Comparison of ENCODE assay signal across 8 cellular contexts in genomic region chr2:7773362-7773973, GRCh38.
DNase-seq lines count a peak whose midpoint lies in the region; ATAC-seq and TF ChIP-seq lines count a peak whose summit lies in the region.

No MANE protein-coding gene starts in this region.

- CTCF ChIA-PET in mammary epithelial cell (lab: Charles Lee; ENCODE audit: low non-redundant PET), result no interaction called here

- H3K9me3 ChIP-seq in mammary epithelial cell (replicated peaks; ENCODE audit: insufficient read depth, low read length) (no peaks in the 10 kb centered on the region), suprapubic skin (no peaks in the 10 kb centered on the region)

- in situ Hi-C loops in GM13976 (cut with MboI; ENCODE audit: low sequenced_read_pairs, unreplicated experiment) (no loop called here), mammary epithelial cell (cut with MboI; ENCODE audit: low sequenced_read_pairs in 2 of 2) (no loop called here)

- H3K9ac ChIP-seq in mammary epithelial cell (ENCODE audit: insufficient read depth, low read length), result peak overlapping the region; percentile 83

- H2AFZ ChIP-seq in mammary epithelial cell (ENCODE audit: low read depth, low read length), result peak overlapping the region; percentile 35

- intact Hi-C loops in mammary epithelial cell (cut with micrococcal nuclease), result loop anchor here (1.0 to 2.0 kb wide), 2 partner anchors 39 to 67 kb away; no protein-coding TSS in a partner anchor

- H3K36me3 ChIP-seq in mammary epithelial cell (ENCODE audit: insufficient read depth, low read length), result no peaks in the 10 kb centered on the region
- H3K36me3 ChIP-seq in suprapubic skin, result no peaks in the 10 kb centered on the region

- H3K27me3 ChIP-seq in mammary epithelial cell (ENCODE audit: insufficient read depth, low read length) (no peaks in the 10 kb centered on the region), suprapubic skin (no peaks in the 10 kb centered on the region)

- H3K4me1 ChIP-seq in mammary epithelial cell (ENCODE audit: insufficient read depth, low read length) (peaks cover 31% of the 10 kb centered on the region), suprapubic skin (peaks cover 5% of the 10 kb centered on the region)

- no peaks in the 10 kb centered on the region for H4K20me1 ChIP-seq in mammary epithelial cell (ENCODE audit: insufficient read depth, low read length)

- 1% methylated on average over 10 of the region's 10 CpGs for whole genome bisulfite sequencing in mammary epithelial cell (ENCODE audit: low coverage, missing lambda C conversion rate)
- WGBS in suprapubic skin, result 52% methylated on average over 10 of the region's 10 CpGs

- dilution Hi-C loops in mammary epithelial cell (cut with HindIII; ENCODE audit: low sequenced_read_pairs), result no loop called here

- DNase-seq in GM13976 (ENCODE audit: low spot score) (peak; percentile 62), HT-29 (ENCODE audit: low spot score) (peak; percentile 80), mammary epithelial cell (peak; percentile 99), suprapubic skin (ENCODE audit: low spot score in 2 of 2) (no peak), NCI-H187 (lab: John Stamatoyannopoulos, UW) (no peak), RKO (ENCODE audit: low spot score) (no peak), cortex of kidney (lab: John Stamatoyannopoulos, UW) (no peak)

- H3K4me2 ChIP-seq in mammary epithelial cell (ENCODE audit: insufficient read depth, low read depth, low read length), result peak overlapping the region; percentile 72

- no peak for TF ChIP-seq CTCF in GM13976 (IDR thresholded peaks at IDR 0.05; ENCODE audit: borderline replicate concordance, control extremely low read depth, extremely low read depth, insufficient read depth, missing control alignments)
- peak in 1 of 2 donors; percentile 5 for TF ChIP-seq CTCF in mammary epithelial cell (conservative IDR thresholded peaks at IDR 0.05 in 1 of 2, IDR thresholded peaks at IDR 0.05 in 1 of 2; ENCODE audit: extremely low read depth in 1 of 2, insufficient read depth in 1 of 2, low read depth in 1 of 2, low read length in 2 of 2)
- no peak for TF ChIP-seq CTCF in suprapubic skin (IDR thresholded peaks at IDR 0.05)

- H3K4me3 ChIP-seq in mammary epithelial cell (replicated peaks in 1 of 3; ENCODE audit: insufficient read depth in 1 of 3, low read depth in 2 of 3, low read length in 3 of 3) (peak overlapping the region in 2 of 3 experiments; percentile 7 to 24), suprapubic skin (no peak overlapping the region)

- no peak for TF ChIP-seq POLR2A in suprapubic skin (IDR thresholded peaks at IDR 0.05)

- no peaks in the 10 kb centered on the region for H3K79me2 ChIP-seq in mammary epithelial cell (ENCODE audit: insufficient read depth, low read length)

- ATAC-seq in GM21526 (IDR thresholded peaks at IDR 0.05; ENCODE audit: low FRiP score, unreplicated experiment), result peak; percentile 72

- no peak for TF ChIP-seq EP300 in suprapubic skin (IDR thresholded peaks at IDR 0.05)

- BruUV-seq in mammary epithelial cell (replicated peaks; lab: Mats Ljungman, UMichigan), result no TSS peak

- H3K27ac ChIP-seq in mammary epithelial cell (ENCODE audit: insufficient read depth, low read depth, low read length), result peak overlapping the region; percentile 99
- peak overlapping the region; percentile 12 for H3K27ac ChIP-seq in suprapubic skin

Comparison
In these comparisons a context has a peak if more than half of its experiments do, and no peak if none do; other contexts are left out.
1. DNase-seq: peak in GM13976 (single experiment), HT-29 (single experiment) and mammary epithelial cell (single experiment); none in suprapubic skin (0 of 2), NCI-H187 (0 of 2), RKO (single experiment) and cortex of kidney (single experiment).